ENCODE assay signal across 40 cellular contexts in genomic region chr15:88813960-88814359, GRCh38. TPM values are rescaled to one million over a fixed set of nuclear protein-coding genes. Genes with fewer than 3 reads are reported as not detected.
"Had no signal": no experiment of that assay in that cellular context is flagged by ENCODE, and none has a peak within 500 bp of the region (broad histone marks: within the 10 kb centered on the region; RNA-seq: fewer than 3 reads in every experiment).

No MANE protein-coding gene starts in this region.

- H3K27me3 ChIP-seq: ascending aorta, cardiac muscle cell had no signal

- H3K36me3 ChIP-seq: cardiac muscle cell had no signal

- H3K27ac Mint-ChIP-seq: activated CD4-positive, alpha-beta memory T cell treated with anti-CD3 and anti-CD28 coated beads, Interleukin-2, amount 10 ng/mL, durations not matched to agents 7 days and 5 days; activated CD4-positive, alpha-beta T cell treated with anti-CD3 and anti-CD28 coated beads for 36 hours; activated CD8-positive, alpha-beta memory T cell treated with anti-CD3 and anti-CD28 coated beads, Interleukin-2, amount 10 ng/mL, durations not matched to agents 7 days and 5 days; activated CD8-positive, alpha-beta T cell treated with anti-CD3 and anti-CD28 coated beads, Interleukin-2, amount 10 ng/mL, durations not matched to agents 7 days and 5 days; activated naive CD4-positive, alpha-beta T cell treated with anti-CD3 and anti-CD28 coated beads, Interleukin-2, amount 10 ng/mL, durations not matched to agents 7 days and 5 days; activated naive CD4-positive, alpha-beta T cell treated with anti-CD3 and anti-CD28 coated beads, Interleukin-2, amount 50 U/mL, for 24 hours; activated naive CD8-positive, alpha-beta T cell; activated naive CD8-positive, alpha-beta T cell treated with anti-CD3 and anti-CD28 coated beads, Interleukin-2, amount 10 ng/mL, durations not matched to agents 7 days and 5 days; activated naive CD8-positive, alpha-beta T cell treated with anti-CD3 and anti-CD28 coated beads, Interleukin-2, amount 50 U/mL, for 24 hours; activated T-cell treated with anti-CD3 and anti-CD28 coated beads, Interleukin-2, amount 50 U/mL, for 24 hours; activated T-helper 2 cell treated with anti-CD3 and anti-CD28 coated beads, Interferon-gamma antibody, Interleukin-2, Interleukin-4, amounts not matched to agents 10 μg/mL and 5 μg/mL and 100 μg/mL, durations not matched to agents 14 hours and 24 hours and 36 hours; brain; T-helper 1 cell treated with Interleukin-12 subunit alpha and Interleukin-12 subunit beta and Interleukin-4 antibody, amounts not matched to agents 30 μg/mL and 1 μg/mL, for 36 hours; T-helper 2 cell treated with Interferon-gamma antibody and Interleukin-4, amounts not matched to agents 5 μg/mL and 100 μg/mL, for 36 hours; WTC11 had no signal

- ATAC-seq: activated CD4-positive, alpha-beta T cell treated with anti-CD3 and anti-CD28 coated beads for 36 hours; activated CD4-positive, CD25-positive, alpha-beta regulatory T cell treated with anti-CD3 and anti-CD28 coated beads, Interleukin-2, amount 50 U/mL, for 24 hours; activated CD8-positive, alpha-beta memory T cell treated with anti-CD3 and anti-CD28 coated beads, Interleukin-2, amount 10 ng/mL, durations not matched to agents 7 days and 5 days; activated CD8-positive, alpha-beta T cell treated with anti-CD3 and anti-CD28 coated beads, Interleukin-2, amount 10 ng/mL, durations not matched to agents 7 days and 5 days; activated naive CD8-positive, alpha-beta T cell treated with anti-CD3 and anti-CD28 coated beads, Interleukin-2, amount 50 U/mL, for 24 hours; WTC11 had no signal

- H3K4me1 Mint-ChIP-seq: activated CD4-positive, alpha-beta memory T cell treated with anti-CD3 and anti-CD28 coated beads, Interleukin-2, amount 10 ng/mL, durations not matched to agents 7 days and 5 days; activated CD4-positive, alpha-beta T cell treated with anti-CD3 and anti-CD28 coated beads for 36 hours; activated CD4-positive, alpha-beta T cell treated with anti-CD3 and anti-CD28 coated beads, Interleukin-2, amount 10 ng/mL, durations not matched to agents 7 days and 5 days; activated CD8-positive, alpha-beta memory T cell treated with anti-CD3 and anti-CD28 coated beads, Interleukin-2, amount 10 ng/mL, durations not matched to agents 7 days and 5 days; activated naive CD4-positive, alpha-beta T cell treated with anti-CD3 and anti-CD28 coated beads, Interleukin-2, amount 10 ng/mL, durations not matched to agents 7 days and 5 days; activated naive CD4-positive, alpha-beta T cell treated with anti-CD3 and anti-CD28 coated beads, Interleukin-2, amount 50 U/mL, for 24 hours; activated naive CD8-positive, alpha-beta T cell treated with anti-CD3 and anti-CD28 coated beads, Interleukin-2, amount 10 ng/mL, durations not matched to agents 7 days and 5 days; activated naive CD8-positive, alpha-beta T cell treated with anti-CD3 and anti-CD28 coated beads, Interleukin-2, amount 50 U/mL, for 24 hours; brain; central memory CD8-positive, alpha-beta T cell had no signal

- DNase-seq: activated CD4-positive, alpha-beta memory T cell treated with anti-CD3 and anti-CD28 coated beads, Interleukin-2, amount 10 ng/mL, durations not matched to agents 7 days and 5 days; activated CD4-positive, alpha-beta T cell treated with anti-CD3 and anti-CD28 coated beads for 1 hour; activated CD4-positive, alpha-beta T cell treated with anti-CD3 and anti-CD28 coated beads for 36 hours; activated CD4-positive, alpha-beta T cell treated with anti-CD3 and anti-CD28 coated beads for 48 hours; activated CD4-positive, alpha-beta T cell treated with anti-CD3 and anti-CD28 coated beads, Interleukin-2, amount 10 ng/mL, durations not matched to agents 7 days and 5 days; activated CD4-positive, alpha-beta T cell treated with anti-CD3 and anti-CD28 coated beads, Interleukin-2, amount 50 U/mL, for 48 hours; activated CD4-positive, CD25-positive, alpha-beta regulatory T cell; activated CD8-positive, alpha-beta memory T cell treated with anti-CD3 and anti-CD28 coated beads for 24 hours; activated CD8-positive, alpha-beta memory T cell treated with anti-CD3 and anti-CD28 coated beads, Interleukin-2, amount 10 ng/mL, durations not matched to agents 7 days and 5 days; activated CD8-positive, alpha-beta memory T cell treated with anti-CD3 and anti-CD28 coated beads, Interleukin-2, amount 50 U/mL, for 48 hours; activated CD8-positive, alpha-beta T cell treated with anti-CD3 and anti-CD28 coated beads, Interleukin-2, amount 10 ng/mL, durations not matched to agents 7 days and 5 days; activated effector memory CD4-positive, alpha-beta T cell treated with Interleukin-2 at 50 U/mL for 16 hours; activated gamma-delta T cell; activated naive CD4-positive, alpha-beta T cell treated with anti-CD3 and anti-CD28 coated beads, Interleukin-2, amount 10 ng/mL, durations not matched to agents 7 days and 5 days; activated naive CD4-positive, alpha-beta T cell treated with Interleukin-2 at 50 U/mL for 16 hours; activated naive CD8-positive, alpha-beta T cell treated with anti-CD3 and anti-CD28 coated beads, Interleukin-2, amount 10 ng/mL, durations not matched to agents 7 days and 5 days; activated naive CD8-positive, alpha-beta T cell treated with anti-CD3 and anti-CD28 coated beads, Interleukin-2, amount 50 U/mL, for 24 hours; activated T-cell treated with anti-CD3 and anti-CD28 coated beads, Interleukin-2, amount 50 U/mL, for 24 hours; activated T-cell treated with anti-CD3 and anti-CD28 coated beads, Interleukin-2, amount 50 U/mL, for 48 hours; amygdala; anterior cingulate cortex; caudate nucleus; cerebellar nuclear complex; T-helper 1 cell; T-helper 2 cell; T-helper 9 cell had no signal

- FAIRE-seq: bronchial epithelial cell, TTC549 had no signal

- H3K4me3 ChIP-seq: ascending aorta, cardiac muscle cell had no signal

- H3K27ac ChIP-seq: ascending aorta, cardiac muscle cell, VCaP had no signal

- H3K9me3 Mint-ChIP-seq: activated CD4-positive, alpha-beta memory T cell treated with anti-CD3 and anti-CD28 coated beads, Interleukin-2, amount 10 ng/mL, durations not matched to agents 7 days and 5 days; activated CD4-positive, alpha-beta T cell treated with anti-CD3 and anti-CD28 coated beads, Interleukin-2, amount 10 ng/mL, durations not matched to agents 7 days and 5 days; activated naive CD4-positive, alpha-beta T cell treated with anti-CD3 and anti-CD28 coated beads, Interleukin-2, amount 10 ng/mL, durations not matched to agents 7 days and 5 days; activated naive CD4-positive, alpha-beta T cell treated with anti-CD3 and anti-CD28 coated beads, Interleukin-2, amount 50 U/mL, for 24 hours; activated naive CD8-positive, alpha-beta T cell treated with anti-CD3 and anti-CD28 coated beads, Interleukin-2, amount 10 ng/mL, durations not matched to agents 7 days and 5 days; activated naive CD8-positive, alpha-beta T cell treated with anti-CD3 and anti-CD28 coated beads, Interleukin-2, amount 50 U/mL, for 24 hours; activated T-cell treated with anti-CD3 and anti-CD28 coated beads, Interleukin-2, amount 50 U/mL, for 24 hours; activated T-helper 2 cell treated with anti-CD3 and anti-CD28 coated beads, Interferon-gamma antibody, Interleukin-2, Interleukin-4, amounts not matched to agents 10 μg/mL and 5 μg/mL and 100 μg/mL, durations not matched to agents 14 hours and 24 hours and 36 hours; brain; central memory CD8-positive, alpha-beta T cell; T-helper 1 cell treated with Interleukin-12 subunit alpha and Interleukin-12 subunit beta and Interleukin-4 antibody, amounts not matched to agents 30 μg/mL and 1 μg/mL, for 36 hours; T-helper 2 cell treated with Interferon-gamma antibody and Interleukin-4, amounts not matched to agents 5 μg/mL and 100 μg/mL, for 36 hours; WTC11 had no signal

- H3K9me3 ChIP-seq: ascending aorta had no signal

- H3K4me3 Mint-ChIP-seq: activated CD4-positive, alpha-beta memory T cell treated with anti-CD3 and anti-CD28 coated beads, Interleukin-2, amount 10 ng/mL, durations not matched to agents 7 days and 5 days; activated CD4-positive, alpha-beta T cell treated with anti-CD3 and anti-CD28 coated beads for 36 hours; activated CD4-positive, alpha-beta T cell treated with anti-CD3 and anti-CD28 coated beads, Interleukin-2, amount 10 ng/mL, durations not matched to agents 7 days and 5 days; activated CD8-positive, alpha-beta memory T cell treated with anti-CD3 and anti-CD28 coated beads, Interleukin-2, amount 10 ng/mL, durations not matched to agents 7 days and 5 days; activated CD8-positive, alpha-beta T cell treated with anti-CD3 and anti-CD28 coated beads, Interleukin-2, amount 10 ng/mL, durations not matched to agents 7 days and 5 days; activated naive CD4-positive, alpha-beta T cell treated with anti-CD3 and anti-CD28 coated beads, Interleukin-2, amount 10 ng/mL, durations not matched to agents 7 days and 5 days; activated naive CD4-positive, alpha-beta T cell treated with anti-CD3 and anti-CD28 coated beads, Interleukin-2, amount 50 U/mL, for 24 hours; activated naive CD8-positive, alpha-beta T cell; activated naive CD8-positive, alpha-beta T cell treated with anti-CD3 and anti-CD28 coated beads, Interleukin-2, amount 10 ng/mL, durations not matched to agents 7 days and 5 days; activated naive CD8-positive, alpha-beta T cell treated with anti-CD3 and anti-CD28 coated beads, Interleukin-2, amount 50 U/mL, for 24 hours; activated T-cell treated with anti-CD3 and anti-CD28 coated beads, Interleukin-2, amount 50 U/mL, for 24 hours; brain; central memory CD8-positive, alpha-beta T cell; T-helper 1 cell treated with Interleukin-12 subunit alpha and Interleukin-12 subunit beta and Interleukin-4 antibody, amounts not matched to agents 30 μg/mL and 1 μg/mL, for 36 hours; T-helper 2 cell treated with Interferon-gamma antibody and Interleukin-4, amounts not matched to agents 5 μg/mL and 100 μg/mL, for 36 hours; WTC11 had no signal

- H3K36me3 Mint-ChIP-seq: activated CD8-positive, alpha-beta memory T cell treated with anti-CD3 and anti-CD28 coated beads, Interleukin-2, amount 10 ng/mL, durations not matched to agents 7 days and 5 days; activated naive CD4-positive, alpha-beta T cell treated with anti-CD3 and anti-CD28 coated beads, Interleukin-2, amount 10 ng/mL, durations not matched to agents 7 days and 5 days; activated naive CD4-positive, alpha-beta T cell treated with anti-CD3 and anti-CD28 coated beads, Interleukin-2, amount 50 U/mL, for 24 hours; activated naive CD8-positive, alpha-beta T cell; activated naive CD8-positive, alpha-beta T cell treated with anti-CD3 and anti-CD28 coated beads, Interleukin-2, amount 10 ng/mL, durations not matched to agents 7 days and 5 days; brain; WTC11 had no signal

- H3K4me1 ChIP-seq: ascending aorta had no signal

RNA-seq across cellular contexts. Expression of gene ACAN, which starts 10.7 kb away (rescaled TPM):
- total RNA-seq: activated CD4-positive, alpha-beta memory T cell treated with anti-CD3 and anti-CD28 coated beads, Interleukin-2, amount 10 ng/mL, durations not matched to agents 7 days and 5 days; activated CD4-positive, alpha-beta T cell treated with anti-CD3 and anti-CD28 coated beads for 36 hours; activated CD4-positive, alpha-beta T cell treated with anti-CD3 and anti-CD28 coated beads, Interleukin-2, amount 10 ng/mL, durations not matched to agents 7 days and 5 days; activated CD8-positive, alpha-beta memory T cell treated with anti-CD3 and anti-CD28 coated beads, Interleukin-2, amount 10 ng/mL, durations not matched to agents 7 days and 5 days; activated CD8-positive, alpha-beta T cell treated with anti-CD3 and anti-CD28 coated beads, Interleukin-2, amount 10 ng/mL, durations not matched to agents 7 days and 5 days; activated naive CD8-positive, alpha-beta T cell treated with anti-CD3 and anti-CD28 coated beads, Interleukin-2, amount 10 ng/mL, durations not matched to agents 7 days and 5 days; activated T-helper 2 cell treated with anti-CD3 and anti-CD28 coated beads, Interferon-gamma antibody, Interleukin-2, Interleukin-4, amounts not matched to agents 10 μg/mL and 5 μg/mL and 100 μg/mL, durations not matched to agents 14 hours and 24 hours and 36 hours; bronchial epithelial cell had no signal
